ENCODE assay signal across 8 cellular contexts in genomic region chr2:157837851-157838441, GRCh38. TPM values are rescaled to one million over a fixed set of nuclear protein-coding genes. Genes with fewer than 3 reads are reported as not detected.
A peak's percentile ranks its signal among the peaks of the same experiment; 100 is the strongest.
DNase-seq lines count a peak whose midpoint lies in the region; ATAC-seq, FAIRE-seq and TF ChIP-seq lines count a peak whose summit lies in the region.

No MANE protein-coding gene starts in this region.

- intact Hi-C loops in A673 (cut with micrococcal nuclease; ENCODE audit: unreplicated experiment), result loop anchor here (2.0 kb wide), 1 partner anchor 53 kb away; no protein-coding TSS in a partner anchor

- H3K79me2 ChIP-seq in KMS-11 (ENCODE audit: insufficient read depth, low read depth) (no peaks in the 10 kb centered on the region), keratinocyte (ENCODE audit: control insufficient read depth, insufficient read depth, low read length) (peaks cover 31% of the 10 kb centered on the region)

- no peak for TF ChIP-seq CTCF in A673 (conservative IDR thresholded peaks at IDR 0.05; ENCODE audit: low read depth, low read length)
- TF ChIP-seq CTCF in KMS-11 (conservative IDR thresholded peaks at IDR 0.05; ENCODE audit: low read depth, low read length), result no peak
- no peak for TF ChIP-seq CTCF in keratinocyte (optimal IDR thresholded peaks at IDR 0.05 in 1 of 3, IDR thresholded peaks at IDR 0.05 in 1 of 3, conservative IDR thresholded peaks at IDR 0.05 in 1 of 3; ENCODE audit: extremely low read depth in 1 of 3, insufficient read depth in 2 of 3, low read length in 3 of 3)

- H3K4me3 ChIP-seq in A673 (ENCODE audit: low read depth, low read length, poor library complexity, severe bottlenecking), result peak overlapping the region; percentile 22
- no peak overlapping the region for H3K4me3 ChIP-seq in KMS-11 (IDR thresholded peaks at IDR 0.05; ENCODE audit: insufficient read depth, low read depth, low read length)
- peak overlapping the region; percentile 75 for H3K4me3 ChIP-seq in adipocyte (ENCODE audit: low read length)
- no peak overlapping the region for H3K4me3 ChIP-seq in keratinocyte (ENCODE audit: control insufficient read depth in 2 of 3, extremely low read depth in 1 of 3, insufficient read depth in 2 of 3, low read depth in 1 of 3, low read length in 3 of 3)

- peaks cover 40% of the 10 kb centered on the region for H3K4me1 ChIP-seq in A673 (ENCODE audit: insufficient read depth, low read length, poor library complexity, severe bottlenecking)
- H3K4me1 ChIP-seq in KMS-11 (ENCODE audit: low read depth, poor library complexity, severe bottlenecking), result peaks cover 38% of the 10 kb centered on the region
- peaks cover 49% of the 10 kb centered on the region for H3K4me1 ChIP-seq in adipocyte (ENCODE audit: control insufficient read depth, insufficient read depth, low read length)
- peaks cover 20% of the 10 kb centered on the region for H3K4me1 ChIP-seq in keratinocyte (ENCODE audit: control insufficient read depth, extremely low read depth, insufficient read depth, low read length)

- H3K9ac ChIP-seq in KMS-11 (peak overlapping the region; percentile 20; the same call in 1 of the 2 replicates), adipocyte (ENCODE audit: low read length) (peak overlapping the region; percentile 77), keratinocyte (ENCODE audit: control insufficient read depth, extremely low read depth, insufficient read depth, low read length) (peak overlapping the region; percentile 18)

- no peak for ATAC-seq in GM18498 (IDR thresholded peaks at IDR 0.05; ENCODE audit: unreplicated experiment)

- H3K27ac ChIP-seq in A673 (ENCODE audit: low read depth, low read length, poor library complexity, severe bottlenecking) (peak overlapping the region; percentile 68), KMS-11 (peak overlapping the region; percentile 49), keratinocyte (ENCODE audit: control insufficient read depth, insufficient read depth, low read length) (peak overlapping the region; percentile 65)

- no peaks in the 10 kb centered on the region for H4K20me1 ChIP-seq in KMS-11 (ENCODE audit: insufficient read depth)
- no peaks in the 10 kb centered on the region for H4K20me1 ChIP-seq in keratinocyte (ENCODE audit: control insufficient read depth, extremely low read depth, insufficient read depth, low read length)

- H3K27me3 ChIP-seq in A673 (replicated peaks; ENCODE audit: insufficient read depth, low read depth, low read length, poor library complexity), result no peaks in the 10 kb centered on the region
- H3K27me3 ChIP-seq in KMS-11 (ENCODE audit: insufficient read depth, low read depth), result no peaks in the 10 kb centered on the region
- no peaks in the 10 kb centered on the region for H3K27me3 ChIP-seq in adipocyte (replicated peaks; ENCODE audit: control insufficient read depth, insufficient read depth, low read length)
- H3K27me3 ChIP-seq in keratinocyte (ENCODE audit: control insufficient read depth, extremely low read depth, insufficient read depth, low read length), result no peaks in the 10 kb centered on the region

- no peak for FAIRE-seq in keratinocyte (lab: Jason Lieb, UNC)

- no peak overlapping the region for H2AFZ ChIP-seq in KMS-11 (ENCODE audit: low read depth)
- no peak overlapping the region for H2AFZ ChIP-seq in keratinocyte (ENCODE audit: control insufficient read depth, low read length)

- H3K4me2 ChIP-seq in KMS-11, result peak overlapping the region; percentile 29
- peak overlapping the region; percentile 46 for H3K4me2 ChIP-seq in keratinocyte (ENCODE audit: control insufficient read depth, extremely low read depth, insufficient read depth, low read depth, low read length)

- peaks cover 6% of the 10 kb centered on the region for H3K9me1 ChIP-seq in keratinocyte (ENCODE audit: control insufficient read depth, extremely low read depth, insufficient read depth, low read length)

- POLR2A ChIA-PET in A673 (lab: Charles Lee; ENCODE audit: low non-redundant PET), result interaction anchor here (0.5 to 1.3 kb wide), 2 partner anchors 12 to 31 kb away, joined by 3 to 19 read pairs; no protein-coding TSS in a partner anchor

- DNase-seq in A673 (ENCODE audit: low spot score), result peak; percentile 41
- peak; percentile 60 for DNase-seq in adipocyte (ENCODE audit: low read depth)
- no peak for DNase-seq in keratinocyte (ENCODE audit: low read depth, low spot score)
- peak; percentile 66 for DNase-seq in superior temporal gyrus (ENCODE audit: extremely low spot score)
- no peak for DNase-seq in mucosa of gallbladder (ENCODE audit: low spot score)
- no peak for DNase-seq in KG1 (lab: John Stamatoyannopoulos, UW)

- no TSS peak for BruUV-seq in A673 (replicated peaks; lab: Mats Ljungman, UMichigan)

- H3K36me3 ChIP-seq in A673 (ENCODE audit: insufficient read depth, low read length, poor library complexity, severe bottlenecking), result no peaks in the 10 kb centered on the region
- H3K36me3 ChIP-seq in KMS-11 (ENCODE audit: insufficient read depth), result no peaks in the 10 kb centered on the region
- no peaks in the 10 kb centered on the region for H3K36me3 ChIP-seq in adipocyte (ENCODE audit: control insufficient read depth, insufficient read depth, low read length, severe bottlenecking)
- peaks cover 4 to 5% of the 10 kb centered on the region in 2 experiments for H3K36me3 ChIP-seq in keratinocyte (ENCODE audit: control insufficient read depth in 2 of 2, extremely low read depth in 1 of 2, insufficient read depth in 2 of 2, low read length in 2 of 2)

- H3K9me3 ChIP-seq in A673 (ENCODE audit: low read depth, low read length, poor library complexity, severe bottlenecking) (no peaks in the 10 kb centered on the region), adipocyte (ENCODE audit: control insufficient read depth, low read length) (no peaks in the 10 kb centered on the region), keratinocyte (ENCODE audit: control insufficient read depth, low read depth, low read length) (no peaks in the 10 kb centered on the region)

- dilution Hi-C loops in keratinocyte (cut with MboI; ENCODE audit: extremely low pct_ligation_motif_present, low sequenced_read_pairs), result no loop called here

- CTCF ChIA-PET in A673 (lab: Charles Lee), result no interaction called here

RNA-seq across cellular contexts. Expression of gene ACVR1, which starts 38.2 kb away (rescaled TPM):
- total RNA-seq in A673 (2021) (17.1 and 18.3 TPM in 2 replicates), mucosa of gallbladder (47.6 TPM)
- polyA plus RNA-seq in keratinocyte, result 25.5 to 37.7 TPM (median 30.8 TPM) in 3 replicates
- 10.2 TPM for polyA plus RNA-seq in keratinocyte (2011; ENCODE audit: low read depth)
- 17.4 and 27.5 TPM in 2 replicates for polyA plus RNA-seq in keratinocyte (2011; cell fraction: cytosol; rRNA removed)
- polyA plus RNA-seq in keratinocyte (2011; cell fraction: nucleus; rRNA removed), result 68.9 and 70.9 TPM in 2 replicates
- 18.8 and 24.7 TPM in 2 replicates for polyA plus RNA-seq in keratinocyte (2012; ENCODE audit: low replicate concordance)
- polyA minus RNA-seq in keratinocyte, result 33.4 to 59.2 TPM (median 36.1 TPM) in 3 replicates
- polyA minus RNA-seq in keratinocyte (2011; cell fraction: cytosol; rRNA and poly(A)+ RNA removed), result 13.8 TPM
- polyA minus RNA-seq in keratinocyte (2011; cell fraction: nucleus; rRNA and poly(A)+ RNA removed), result 36.6 and 71.1 TPM in 2 replicates

Comparison
In these comparisons a context has a peak if more than half of its experiments do, and no peak if none do; other contexts are left out.
1. DNase-seq: peak in A673 (single experiment), adipocyte (single experiment) and superior temporal gyrus (single experiment); none in keratinocyte (single experiment), mucosa of gallbladder (single experiment) and KG1 (single experiment).
2. H3K4me3 ChIP-seq: peak in A673 (single experiment) and adipocyte (single experiment); none in KMS-11 (single experiment) and keratinocyte (0 of 3).
3. H3K9ac ChIP-seq: peak in every context shown above with its lines; median percentile 77 in adipocyte; 20 in KMS-11; 18 in keratinocyte.
4. Peak in every context shown above with its lines, with median percentiles within 50 percentile points of each other: H3K27ac ChIP-seq.